In the genomic region with DNA sequence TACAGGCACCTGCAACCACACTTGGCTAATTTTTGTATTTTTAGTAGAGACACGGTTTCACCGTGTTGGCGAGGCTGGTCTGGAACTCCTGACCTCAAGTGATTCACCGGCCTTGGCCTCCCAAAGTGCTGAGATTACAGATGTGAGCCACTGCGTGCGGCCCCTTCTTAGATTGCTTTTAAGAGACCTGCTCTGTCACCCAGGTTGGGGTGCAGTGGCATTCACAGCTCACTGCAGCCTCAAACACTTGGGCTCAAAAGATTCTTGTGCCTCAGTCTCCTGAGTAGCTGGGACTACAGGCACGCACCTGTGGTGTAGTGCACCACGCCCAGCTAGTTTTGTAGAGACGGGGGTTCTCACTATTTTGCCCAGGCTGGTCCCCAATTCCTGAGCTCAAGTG, we compare ENCODE assay signal across 21 cellular contexts. TPM values are rescaled to one million over a fixed set of nuclear protein-coding genes. Genes with fewer than 3 reads are reported as not detected.
A peak's percentile ranks its signal among the peaks of the same experiment; 100 is the strongest.
DNase-seq lines count a peak whose midpoint lies in the region; ATAC-seq and TF ChIP-seq lines count a peak whose summit lies in the region.
"Had no signal": no experiment of that assay in that cellular context is flagged by ENCODE, and none has a peak within 500 bp of the region (broad histone marks: within the 10 kb centered on the region; RNA-seq: fewer than 3 reads in every experiment).

No MANE protein-coding gene starts in this region.

- peak overlapping the region; percentile 94 for H3K27ac Mint-ChIP-seq in activated naive CD4-positive, alpha-beta T cell treated with anti-CD3 and anti-CD28 coated beads, Interleukin-2, amount 10 ng/mL, durations not matched to agents 7 days and 5 days
- no peak overlapping the region for H3K27ac Mint-ChIP-seq in activated naive CD4-positive, alpha-beta T cell treated with anti-CD3 and anti-CD28 coated beads, Interleukin-2, amount 50 U/mL, for 72 hours
- H3K27ac Mint-ChIP-seq in CD8-positive, alpha-beta T cell: no peak overlapping the region
- peak overlapping the region; percentile 98 for H3K27ac Mint-ChIP-seq in activated CD4-positive, alpha-beta memory T cell treated with anti-CD3 and anti-CD28 coated beads, Interleukin-2, amount 10 ng/mL, durations not matched to agents 7 days and 5 days
- peak overlapping the region; percentile 88 for H3K27ac Mint-ChIP-seq in natural killer cell treated with Interleukin-12 subunit alpha and Interleukin-12 subunit beta and Interleukin-15 and Interleukin-18, amount 100 ng/mL, for 72 hours

- no peaks in the 10 kb centered on the region for H3K27me3 Mint-ChIP-seq in activated naive CD4-positive, alpha-beta T cell treated with anti-CD3 and anti-CD28 coated beads, Interleukin-2, amount 10 ng/mL, durations not matched to agents 7 days and 5 days
- H3K27me3 Mint-ChIP-seq in CD8-positive, alpha-beta T cell (ENCODE audit: low read depth): no peaks in the 10 kb centered on the region
- H3K27me3 Mint-ChIP-seq in activated CD4-positive, alpha-beta memory T cell treated with anti-CD3 and anti-CD28 coated beads, Interleukin-2, amount 10 ng/mL, durations not matched to agents 7 days and 5 days: no peaks in the 10 kb centered on the region
- no peaks in the 10 kb centered on the region for H3K27me3 Mint-ChIP-seq in natural killer cell treated with Interleukin-12 subunit alpha and Interleukin-12 subunit beta and Interleukin-15 and Interleukin-18, amount 100 ng/mL, for 72 hours

- H3K9me3 Mint-ChIP-seq in activated naive CD4-positive, alpha-beta T cell treated with anti-CD3 and anti-CD28 coated beads, Interleukin-2, amount 10 ng/mL, durations not matched to agents 7 days and 5 days: no peaks in the 10 kb centered on the region
- no peaks in the 10 kb centered on the region for H3K9me3 Mint-ChIP-seq in activated naive CD4-positive, alpha-beta T cell treated with anti-CD3 and anti-CD28 coated beads, Interleukin-2, amount 50 U/mL, for 72 hours
- H3K9me3 Mint-ChIP-seq in CD8-positive, alpha-beta T cell: no peaks in the 10 kb centered on the region
- no peaks in the 10 kb centered on the region for H3K9me3 Mint-ChIP-seq in activated CD4-positive, alpha-beta memory T cell treated with anti-CD3 and anti-CD28 coated beads, Interleukin-2, amount 10 ng/mL, durations not matched to agents 7 days and 5 days
- no peaks in the 10 kb centered on the region for H3K9me3 Mint-ChIP-seq in natural killer cell treated with Interleukin-12 subunit alpha and Interleukin-12 subunit beta and Interleukin-15 and Interleukin-18, amount 100 ng/mL, for 72 hours
- H3K9me3 Mint-ChIP-seq: HFFc6 had no signal

- H3K4me1 ChIP-seq in CD8-positive, alpha-beta T cell (ENCODE audit: insufficient read depth, low read length): peaks cover 39% of the 10 kb centered on the region
- H3K4me1 ChIP-seq: SJCRH30 had no signal

- H3K36me3 Mint-ChIP-seq in activated naive CD4-positive, alpha-beta T cell treated with anti-CD3 and anti-CD28 coated beads, Interleukin-2, amount 10 ng/mL, durations not matched to agents 7 days and 5 days: peaks cover 74% of the 10 kb centered on the region
- H3K36me3 Mint-ChIP-seq in activated naive CD4-positive, alpha-beta T cell treated with anti-CD3 and anti-CD28 coated beads, Interleukin-2, amount 50 U/mL, for 72 hours: peaks cover 51 to 61% of the 10 kb centered on the region in 2 donors
- H3K36me3 Mint-ChIP-seq in CD8-positive, alpha-beta T cell: peaks cover 87% of the 10 kb centered on the region
- H3K36me3 Mint-ChIP-seq in activated CD4-positive, alpha-beta memory T cell treated with anti-CD3 and anti-CD28 coated beads, Interleukin-2, amount 10 ng/mL, durations not matched to agents 7 days and 5 days (ENCODE audit: low read depth): peaks cover 86% of the 10 kb centered on the region
- H3K36me3 Mint-ChIP-seq in natural killer cell treated with Interleukin-12 subunit alpha and Interleukin-12 subunit beta and Interleukin-15 and Interleukin-18, amount 100 ng/mL, for 72 hours: peaks cover 67% of the 10 kb centered on the region

- no peak for TF ChIP-seq CTCF in CD8-positive, alpha-beta T cell (IDR thresholded peaks at IDR 0.05)

- H3K4me3 ChIP-seq in CD8-positive, alpha-beta T cell (ENCODE audit: low read depth, low read length): no peak overlapping the region
- H3K4me3 ChIP-seq: SJCRH30 had no signal

- DNase-seq in activated naive CD4-positive, alpha-beta T cell treated with anti-CD3 and anti-CD28 coated beads, Interleukin-2, amount 10 ng/mL, durations not matched to agents 7 days and 5 days: no peak
- DNase-seq in activated naive CD4-positive, alpha-beta T cell treated with anti-CD3 and anti-CD28 coated beads, Interleukin-2, amount 50 U/mL, for 72 hours (ENCODE audit: low spot score in 2 of 2): no peak
- no peak for DNase-seq in CD8-positive, alpha-beta T cell
- no peak for DNase-seq in activated CD4-positive, alpha-beta memory T cell treated with anti-CD3 and anti-CD28 coated beads, Interleukin-2, amount 10 ng/mL, durations not matched to agents 7 days and 5 days
- no peak for DNase-seq in natural killer cell treated with Interleukin-12 subunit alpha and Interleukin-12 subunit beta and Interleukin-15 and Interleukin-18, amount 100 ng/mL, for 72 hours (ENCODE audit: low spot score)
- DNase-seq in NCI-H345 treated with DMSO at 0.1 percent for 48 hours (lab: John Stamatoyannopoulos, UW; ENCODE audit: unreplicated experiment) (no peak), NCI-H1436 treated with DMSO at 0.1 percent for 48 hours (lab: John Stamatoyannopoulos, UW) (no peak), NCI-H1694 (lab: John Stamatoyannopoulos, UW) (no peak)
- DNase-seq: ACHN, C1 segment of cervical spinal cord, Caco-2, DMS153, GDM1, H7, HFFc6, NCI-H1417, NCI-H1930, NCI-H226, NCI-H524 treated with DMSO at 0.1 percent for 48 hours, SJCRH30 had no signal

- H3K4me1 Mint-ChIP-seq in activated naive CD4-positive, alpha-beta T cell treated with anti-CD3 and anti-CD28 coated beads, Interleukin-2, amount 10 ng/mL, durations not matched to agents 7 days and 5 days: peaks cover 51% of the 10 kb centered on the region
- peaks cover 66% of the 10 kb centered on the region for H3K4me1 Mint-ChIP-seq in CD8-positive, alpha-beta T cell (ENCODE audit: low read depth)
- H3K4me1 Mint-ChIP-seq in activated CD4-positive, alpha-beta memory T cell treated with anti-CD3 and anti-CD28 coated beads, Interleukin-2, amount 10 ng/mL, durations not matched to agents 7 days and 5 days: peaks cover 67% of the 10 kb centered on the region
- H3K4me1 Mint-ChIP-seq in natural killer cell treated with Interleukin-12 subunit alpha and Interleukin-12 subunit beta and Interleukin-15 and Interleukin-18, amount 100 ng/mL, for 72 hours (ENCODE audit: low read depth in 2 of 2): peaks cover 64 to 78% of the 10 kb centered on the region in 2 donors

- ATAC-seq in activated naive CD4-positive, alpha-beta T cell treated with anti-CD3 and anti-CD28 coated beads, Interleukin-2, amount 50 U/mL, for 72 hours: no peak
- no peak for ATAC-seq in CD8-positive, alpha-beta T cell
- ATAC-seq in natural killer cell treated with Interleukin-12 subunit alpha and Interleukin-12 subunit beta and Interleukin-15 and Interleukin-18, amount 100 ng/mL, for 72 hours: no peak

- peaks cover 71% of the 10 kb centered on the region for H3K36me3 ChIP-seq in CD8-positive, alpha-beta T cell (ENCODE audit: insufficient read depth, low read length)

- no peak overlapping the region for H3K4me3 Mint-ChIP-seq in activated naive CD4-positive, alpha-beta T cell treated with anti-CD3 and anti-CD28 coated beads, Interleukin-2, amount 10 ng/mL, durations not matched to agents 7 days and 5 days
- no peak overlapping the region for H3K4me3 Mint-ChIP-seq in CD8-positive, alpha-beta T cell
- H3K4me3 Mint-ChIP-seq in activated CD4-positive, alpha-beta memory T cell treated with anti-CD3 and anti-CD28 coated beads, Interleukin-2, amount 10 ng/mL, durations not matched to agents 7 days and 5 days: no peak overlapping the region
- peak overlapping the region; percentile 76 for H3K4me3 Mint-ChIP-seq in natural killer cell treated with Interleukin-12 subunit alpha and Interleukin-12 subunit beta and Interleukin-15 and Interleukin-18, amount 100 ng/mL, for 72 hours
- H3K4me3 Mint-ChIP-seq: HFFc6 had no signal

- no peaks in the 10 kb centered on the region for H3K9me3 ChIP-seq in CD8-positive, alpha-beta T cell (ENCODE audit: low read length)
- H3K9me3 ChIP-seq: Caco-2, SJCRH30 had no signal

- POLR2A ChIA-PET in CD8-positive, alpha-beta T cell (lab: Charles Lee): interaction anchor here (1.1 to 4.4 kb wide), 2 partner anchors 12 to 21 kb away, joined by 3 to 32 read pairs; a partner anchor contains a TSS
- POLR2A ChIA-PET in activated CD4-positive, alpha-beta memory T cell treated with anti-CD3 and anti-CD28 coated beads, Interleukin-2, amount 10 ng/mL, durations not matched to agents 7 days and 5 days (lab: Charles Lee): interaction anchor here (0.9 to 1.7 kb wide), 4 partner anchors 9 to 22 kb away, joined by 3 to 8 read pairs (median 6); a partner anchor contains a TSS

- H3K27me3 ChIP-seq in CD8-positive, alpha-beta T cell (ENCODE audit: insufficient read depth, low read length): no peaks in the 10 kb centered on the region
- H3K27me3 ChIP-seq: SJCRH30 had no signal

- intact Hi-C loops in CD8-positive, alpha-beta T cell (cut with DNase I, micrococcal nuclease): loop anchor here in 1 of 2 experiments (2.0 kb wide), 1 partner anchor 19 kb away; no protein-coding TSS in a partner anchor

- CTCF ChIA-PET in activated naive CD4-positive, alpha-beta T cell treated with anti-CD3 and anti-CD28 coated beads, Interleukin-2, amount 10 ng/mL, durations not matched to agents 7 days and 5 days (lab: Charles Lee): no interaction called here
- CTCF ChIA-PET in CD8-positive, alpha-beta T cell (lab: Charles Lee): no interaction called here
- CTCF ChIA-PET in activated CD4-positive, alpha-beta memory T cell treated with anti-CD3 and anti-CD28 coated beads, Interleukin-2, amount 10 ng/mL, durations not matched to agents 7 days and 5 days (lab: Charles Lee): interaction anchor here (0.6 to 1.6 kb wide), 3 partner anchors 12 to 114 kb away, joined by 3 to 4 read pairs (median 4); a partner anchor contains a TSS

- peak overlapping the region; percentile 14 for H3K27ac ChIP-seq in CD8-positive, alpha-beta T cell (ENCODE audit: low read depth, low read length)
- H3K27ac ChIP-seq: KMS-11, SJCRH30 had no signal

RNA-seq across cellular contexts. Expression of a gene that starts 11.0 kb away (rescaled TPM):
- 100 to 1,000 TPM; 346 to 393 TPM for total RNA-seq in activated naive CD4-positive, alpha-beta T cell treated with anti-CD3 and anti-CD28 coated beads, Interleukin-2, amount 50 U/mL, for 72 hours
- 100 to 1,000 TPM; 464 to 500 TPM for total RNA-seq in CD8-positive, alpha-beta T cell
- 100 to 1,000 TPM; 205 to 217 TPM for total RNA-seq in activated CD4-positive, alpha-beta memory T cell treated with anti-CD3 and anti-CD28 coated beads, Interleukin-2, amount 10 ng/mL, durations not matched to agents 7 days and 5 days
- total RNA-seq in natural killer cell treated with Interleukin-12 subunit alpha and Interleukin-12 subunit beta and Interleukin-15 and Interleukin-18, amount 100 ng/mL, for 72 hours: 100 to 1,000 TPM; 337 to 473 TPM

RNA-seq across cellular contexts. Expression of a gene that starts 21.2 kb away (rescaled TPM):
- 100 to 1,000 TPM; 109 to 120 TPM for total RNA-seq in activated naive CD4-positive, alpha-beta T cell treated with anti-CD3 and anti-CD28 coated beads, Interleukin-2, amount 50 U/mL, for 72 hours
- total RNA-seq in CD8-positive, alpha-beta T cell: 100 to 1,000 TPM; 241 to 247 TPM
- 10 to 100 TPM; 77.5 to 81.7 TPM for total RNA-seq in activated CD4-positive, alpha-beta memory T cell treated with anti-CD3 and anti-CD28 coated beads, Interleukin-2, amount 10 ng/mL, durations not matched to agents 7 days and 5 days
- 100 to 1,000 TPM; 150 to 167 TPM for total RNA-seq in natural killer cell treated with Interleukin-12 subunit alpha and Interleukin-12 subunit beta and Interleukin-15 and Interleukin-18, amount 100 ng/mL, for 72 hours

Comparison
In these comparisons a context has a peak if more than half of its experiments do, and no peak if none do; other contexts are left out.
1. H3K27ac Mint-ChIP-seq: peak in activated naive CD4-positive, alpha-beta T cell treated with anti-CD3 and anti-CD28 coated beads, Interleukin-2, amount 10 ng/mL, durations not matched to agents 7 days and 5 days (single experiment), activated CD4-positive, alpha-beta memory T cell treated with anti-CD3 and anti-CD28 coated beads, Interleukin-2, amount 10 ng/mL, durations not matched to agents 7 days and 5 days (single experiment) and natural killer cell treated with Interleukin-12 subunit alpha and Interleukin-12 subunit beta and Interleukin-15 and Interleukin-18, amount 100 ng/mL, for 72 hours (2 of 2); none in activated naive CD4-positive, alpha-beta T cell treated with anti-CD3 and anti-CD28 coated beads, Interleukin-2, amount 50 U/mL, for 72 hours (0 of 2) and CD8-positive, alpha-beta T cell (single experiment).